14 cellular contexts compared by ENCODE assay signal in genomic region chr5:5246736-5247135, GRCh38.
DNase-seq lines count a peak whose midpoint lies in the region; ATAC-seq and TF ChIP-seq lines count a peak whose summit lies in the region.
"Had no signal": no experiment of that assay in that cellular context is flagged by ENCODE, and none has a peak within 500 bp of the region (broad histone marks: within the 10 kb centered on the region; RNA-seq: fewer than 3 reads in every experiment).

No MANE protein-coding gene starts in this region.

- H3K4me3 Mint-ChIP-seq in CD4-positive, alpha-beta T cell: no peak overlapping the region
- H3K4me3 Mint-ChIP-seq: CD4-positive, alpha-beta memory T cell had no signal

- no peaks in the 10 kb centered on the region for H3K9me3 ChIP-seq in CD4-positive, alpha-beta T cell (ENCODE audit: control insufficient read depth, low read length)
- H3K9me3 ChIP-seq: HAP-1 had no signal

- in situ Hi-C loops in G401 (cut with HindIII; ENCODE audit: low sequenced_read_pairs): no loop called here

- H3K27ac Mint-ChIP-seq in CD4-positive, alpha-beta T cell: no peak overlapping the region
- H3K27ac Mint-ChIP-seq: CD4-positive, alpha-beta memory T cell had no signal

- no peaks in the 10 kb centered on the region for H3K4me1 Mint-ChIP-seq in CD4-positive, alpha-beta T cell (ENCODE audit: low read depth)
- H3K4me1 Mint-ChIP-seq: CD4-positive, alpha-beta memory T cell had no signal

- no peaks in the 10 kb centered on the region for H3K9me3 Mint-ChIP-seq in CD4-positive, alpha-beta T cell

- DNase-seq in G401 (ENCODE audit: low spot score) (peak; percentile 75), cerebellum (ENCODE audit: low spot score) (peak; percentile 57), mucosa of gallbladder (ENCODE audit: low spot score) (peak; percentile 6), ureter (ENCODE audit: low spot score) (no peak)
- no peak for DNase-seq in CD4-positive, alpha-beta T cell
- DNase-seq: ACHN; Calu3; CD4-positive, alpha-beta memory T cell; DMS79 treated with DMSO at 0.1 percent for 48 hours; GM23248 had no signal

- CTCF ChIA-PET in CD4-positive, alpha-beta T cell (lab: Charles Lee): no interaction called here

- H3K27ac ChIP-seq in CD4-positive, alpha-beta T cell (ENCODE audit: low read depth, low read length): no peak overlapping the region
- H3K27ac ChIP-seq: C4-2B, GM23248 had no signal

- H3K27me3 Mint-ChIP-seq in CD4-positive, alpha-beta T cell: no peaks in the 10 kb centered on the region

- no peaks in the 10 kb centered on the region for H3K27me3 ChIP-seq in CD4-positive, alpha-beta T cell (ENCODE audit: control insufficient read depth, insufficient read depth, low read length)

- intact Hi-C loops in CD4-positive, alpha-beta T cell (cut with DNase I, micrococcal nuclease): no loop called here

- POLR2A ChIA-PET in CD4-positive, alpha-beta T cell (lab: Charles Lee): no interaction called here

- ATAC-seq in HG02623 (IDR thresholded peaks at IDR 0.05; ENCODE audit: unreplicated experiment): no peak
- ATAC-seq in CD4-positive, alpha-beta T cell (ENCODE audit: poor library complexity): no peak
- ATAC-seq: GM12878 had no signal

- no peak for TF ChIP-seq CTCF in CD4-positive, alpha-beta T cell (IDR thresholded peaks at IDR 0.05)

- no peaks in the 10 kb centered on the region for H3K36me3 Mint-ChIP-seq in CD4-positive, alpha-beta T cell (ENCODE audit: low read depth)
- H3K36me3 Mint-ChIP-seq: CD4-positive, alpha-beta memory T cell had no signal

Comparison
In these comparisons a context has a peak if more than half of its experiments do, and no peak if none do; other contexts are left out.
1. DNase-seq: peak in G401 (single experiment), cerebellum (single experiment) and mucosa of gallbladder (single experiment); none in ureter (single experiment) and CD4-positive, alpha-beta T cell (0 of 10).